ENCODE assay signal across 8 cellular contexts in the genomic region with DNA sequence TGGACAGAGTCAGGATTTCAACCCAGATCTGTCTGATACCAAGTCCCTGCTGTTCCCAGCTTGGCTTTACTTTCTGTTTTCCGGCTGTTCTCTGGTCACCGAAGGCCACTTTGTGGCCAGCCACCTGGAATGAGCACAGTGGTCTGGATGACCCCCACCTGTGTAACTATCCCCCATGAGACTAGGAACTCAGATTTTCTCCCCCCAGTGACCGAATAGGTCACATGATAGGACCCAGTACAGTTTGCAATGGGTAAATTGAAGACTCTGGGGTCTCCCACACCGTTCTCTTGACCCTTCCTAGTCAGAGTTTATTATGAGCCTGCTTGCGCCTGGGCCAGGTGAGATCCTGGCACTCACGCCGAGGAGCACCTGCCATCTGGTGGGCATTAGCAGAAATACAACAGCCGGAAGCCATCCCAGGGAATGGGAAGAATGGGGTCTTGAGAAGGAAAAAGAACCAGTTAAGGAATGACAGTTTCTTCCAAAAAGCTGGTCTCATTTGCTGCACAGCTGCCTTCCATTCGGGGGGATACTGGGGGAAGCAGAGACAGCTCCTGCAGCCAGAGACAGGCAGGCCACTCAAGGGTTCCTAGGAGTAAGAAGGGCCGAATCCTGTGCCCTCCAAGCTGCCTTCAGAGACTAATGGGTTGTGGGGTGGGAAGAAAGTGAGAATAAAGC. TPM values are rescaled to one million over a fixed set of nuclear protein-coding genes. Genes with fewer than 3 reads are reported as not detected.
DNase-seq lines count a peak whose midpoint lies in the region; ATAC-seq, FAIRE-seq and TF ChIP-seq lines count a peak whose summit lies in the region.

No MANE protein-coding gene starts in this region.

- no peaks in the 10 kb centered on the region for H3K36me3 ChIP-seq in neural cell (ENCODE audit: insufficient read depth, low read length)
- H3K36me3 ChIP-seq in aorta (ENCODE audit: control insufficient read depth in 1 of 2, insufficient read depth in 2 of 2, low read length in 1 of 2) = no peaks in the 10 kb centered on the region

- peak; percentile 87 for TF ChIP-seq RAD21 in neural cell (conservative IDR thresholded peaks at IDR 0.05)

- H3K4me3 ChIP-seq in epithelial cell of proximal tubule (ENCODE audit: low read depth, low read length) (no peak overlapping the region), neural cell (ENCODE audit: low read length) (no peak overlapping the region), aorta (ENCODE audit: low read length in 2 of 2) (no peak overlapping the region)

- no peaks in the 10 kb centered on the region for H3K4me1 ChIP-seq in aorta (ENCODE audit: control insufficient read depth in 1 of 2, insufficient read depth in 2 of 2, low read length in 2 of 2)

- WGBS in aorta, 2 donors = 27 to 28% methylated on average over 10 of the region's 10 CpGs

- no peak for FAIRE-seq in GM19239 (lab: Jason Lieb, UNC)

- H2AFZ ChIP-seq in neural cell (ENCODE audit: low read depth, low read length) = peak overlapping the region; percentile 41

- no peaks in the 10 kb centered on the region for H3F3A ChIP-seq in neural cell (ENCODE audit: insufficient read depth, low read length, poor library complexity, severe bottlenecking)

- TF ChIP-seq CTCF in epithelial cell of proximal tubule (conservative IDR thresholded peaks at IDR 0.05; ENCODE audit: low read depth, low read length) (peak; percentile 89), neural cell (IDR thresholded peaks at IDR 0.05; ENCODE audit: poor library complexity, severe bottlenecking) (peak; percentile 90)

- no peaks in the 10 kb centered on the region for H3K9me2 ChIP-seq in neural cell (ENCODE audit: insufficient read depth, low read length)

- no peaks in the 10 kb centered on the region for H3K79me2 ChIP-seq in neural cell (replicated peaks; ENCODE audit: insufficient read depth, low read length)

- no peak overlapping the region for H3K4me2 ChIP-seq in neural cell (ENCODE audit: low read length)

- no peak overlapping the region for H3K9ac ChIP-seq in neural cell (ENCODE audit: low read length)

- intact Hi-C loops in aorta (cut with DNase I) = loop anchor here (1.0 to 5.0 kb wide), 2 partner anchors 65 to 66 kb away; no protein-coding TSS in a partner anchor

- DNase-seq in AG08395 (ENCODE audit: low spot score) (peak; percentile 60), GM19239 (ENCODE audit: insufficient read length, low spot score) (peak; percentile 69), NCI-H69 (lab: John Stamatoyannopoulos, UW) (peak; percentile 76), epithelial cell of proximal tubule (ENCODE audit: low read depth) (no peak), aorta (no peak)
- peak; percentile 73 for DNase-seq in activated CD8-positive, alpha-beta memory T cell treated with anti-CD3 and anti-CD28 coated beads, Interleukin-2, amount 50 U/mL, for 48 hours

- no peak for TF ChIP-seq EP300 in neural cell (conservative IDR thresholded peaks at IDR 0.05; ENCODE audit: poor library complexity, severe bottlenecking)

- no peaks in the 10 kb centered on the region for H4K20me1 ChIP-seq in neural cell (ENCODE audit: insufficient read depth)

- H3K27ac ChIP-seq in neural cell (ENCODE audit: low read length) (no peak overlapping the region), aorta (ENCODE audit: low read depth in 1 of 2, low read length in 2 of 2) (no peak overlapping the region)

- ATAC-seq in aorta (ENCODE audit: low FRiP score) (peak; percentile 86), GM18517 (IDR thresholded peaks at IDR 0.05; ENCODE audit: unreplicated experiment) (no peak)

- H3K9me3 ChIP-seq in neural cell (ENCODE audit: low read length) (no peaks in the 10 kb centered on the region), aorta (ENCODE audit: control insufficient read depth, low read length) (no peaks in the 10 kb centered on the region)

- H3K27me3 ChIP-seq in neural cell (ENCODE audit: insufficient read depth, low read depth, low read length) (no peaks in the 10 kb centered on the region), aorta (ENCODE audit: control insufficient read depth in 1 of 2, insufficient read depth in 2 of 2, low read length in 1 of 2) (no peaks in the 10 kb centered on the region)

TF ChIP-seq in neural cell, 6 proteins besides CTCF, POLR2A, EP300 and RAD21:
- peak; percentile 93 for TF ChIP-seq SMC3 (conservative IDR thresholded peaks at IDR 0.05; ENCODE audit: poor library complexity)
- TF ChIP-seq, protein P1, sequence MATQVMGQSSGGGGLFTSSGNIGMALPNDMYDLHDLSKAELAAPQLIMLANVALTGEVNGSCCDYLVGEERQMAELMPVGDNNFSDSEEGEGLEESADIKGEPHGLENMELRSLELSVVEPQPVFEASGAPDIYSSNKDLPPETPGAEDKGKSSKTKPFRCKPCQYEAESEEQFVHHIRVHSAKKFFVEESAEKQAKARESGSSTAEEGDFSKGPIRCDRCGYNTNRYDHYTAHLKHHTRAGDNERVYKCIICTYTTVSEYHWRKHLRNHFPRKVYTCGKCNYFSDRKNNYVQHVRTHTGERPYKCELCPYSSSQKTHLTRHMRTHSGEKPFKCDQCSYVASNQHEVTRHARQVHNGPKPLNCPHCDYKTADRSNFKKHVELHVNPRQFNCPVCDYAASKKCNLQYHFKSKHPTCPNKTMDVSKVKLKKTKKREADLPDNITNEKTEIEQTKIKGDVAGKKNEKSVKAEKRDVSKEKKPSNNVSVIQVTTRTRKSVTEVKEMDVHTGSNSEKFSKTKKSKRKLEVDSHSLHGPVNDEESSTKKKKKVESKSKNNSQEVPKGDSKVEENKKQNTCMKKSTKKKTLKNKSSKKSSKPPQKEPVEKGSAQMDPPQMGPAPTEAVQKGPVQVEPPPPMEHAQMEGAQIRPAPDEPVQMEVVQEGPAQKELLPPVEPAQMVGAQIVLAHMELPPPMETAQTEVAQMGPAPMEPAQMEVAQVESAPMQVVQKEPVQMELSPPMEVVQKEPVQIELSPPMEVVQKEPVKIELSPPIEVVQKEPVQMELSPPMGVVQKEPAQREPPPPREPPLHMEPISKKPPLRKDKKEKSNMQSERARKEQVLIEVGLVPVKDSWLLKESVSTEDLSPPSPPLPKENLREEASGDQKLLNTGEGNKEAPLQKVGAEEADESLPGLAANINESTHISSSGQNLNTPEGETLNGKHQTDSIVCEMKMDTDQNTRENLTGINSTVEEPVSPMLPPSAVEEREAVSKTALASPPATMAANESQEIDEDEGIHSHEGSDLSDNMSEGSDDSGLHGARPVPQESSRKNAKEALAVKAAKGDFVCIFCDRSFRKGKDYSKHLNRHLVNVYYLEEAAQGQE (IDR thresholded peaks at IDR 0.05; ENCODE audit: borderline replicate concordance) = no peak
TF ChIP-seq in neural cell: peak in this region for 1.

RNA-seq across cellular contexts. Expression of gene PHYHD1, which starts 7.1 kb away (rescaled TPM):
- total RNA-seq in epithelial cell of proximal tubule (21.2 and 22.5 TPM in 2 replicates), aorta (10 to 100 TPM; 20.5 to 33.0 TPM)
- polyA plus RNA-seq in neural cell (not detected in 2 replicates), aorta (10 to 100 TPM; 16.7 to 68.9 TPM)
- 0.97 TPM in 1 of 2 replicates, not detected in the other for polyA minus RNA-seq in neural cell

RNA-seq across cellular contexts. Expression of gene DOLK, which starts 19.5 kb away (rescaled TPM):
- total RNA-seq in epithelial cell of proximal tubule (12.7 and 26.1 TPM in 2 replicates), aorta (10 to 100 TPM in 1 of 2 donors, 1 to 10 TPM in 1; 8.4 to 10.5 TPM)
- polyA plus RNA-seq in neural cell (11.3 and 14.4 TPM in 2 replicates), aorta (10 to 100 TPM in 1 of 2 donors, 1 to 10 TPM in 1; 4.3 to 10.7 TPM)
- 22.9 and 28.7 TPM in 2 replicates for polyA minus RNA-seq in neural cell

RNA-seq across cellular contexts. Expression of gene NUP188, which starts 19.6 kb away (rescaled TPM):
- total RNA-seq in epithelial cell of proximal tubule = 37.6 and 67.3 TPM in 2 replicates
- polyA plus RNA-seq in neural cell = 21.2 and 24.0 TPM in 2 replicates
- polyA minus RNA-seq in neural cell = 49.7 and 62.0 TPM in 2 replicates
- total RNA-seq in aorta = 10 to 100 TPM; 37.1 to 44.5 TPM
- 10 to 100 TPM in 1 of 2 donors, 1 to 10 TPM in 1; 4.9 to 14.4 TPM for polyA plus RNA-seq in aorta

RNA-seq across cellular contexts. Expression of gene LRRC8A, which starts 45.9 kb away (rescaled TPM):
- 98.2 and 104 TPM in 2 replicates for total RNA-seq in epithelial cell of proximal tubule
- polyA plus RNA-seq in neural cell = 11.6 and 15.6 TPM in 2 replicates
- polyA minus RNA-seq in neural cell = 40.6 and 40.9 TPM in 2 replicates
- 100 to 1,000 TPM in 1 of 2 donors, 10 to 100 TPM in 1; 63.8 to 100 TPM for total RNA-seq in aorta
- 10 to 100 TPM; 14.3 to 41.3 TPM for polyA plus RNA-seq in aorta

RNA-seq across cellular contexts. Expression of gene KYAT1, which starts 46.1 kb away (rescaled TPM):
- total RNA-seq in epithelial cell of proximal tubule (18.9 and 21.0 TPM in 2 replicates), aorta (1 to 10 TPM; 7.5 to 9.5 TPM)
- polyA plus RNA-seq in neural cell (22.6 and 24.4 TPM in 2 replicates), aorta (10 to 100 TPM in 1 of 2 donors, 1 to 10 TPM in 1; 4.5 to 11.4 TPM)
- polyA minus RNA-seq in neural cell = 9.7 and 10.3 TPM in 2 replicates

Comparison
In these comparisons a context has a peak if more than half of its experiments do, and no peak if none do; other contexts are left out.
1. DNase-seq: peak in AG08395 (single experiment), GM19239 (single experiment), NCI-H69 (single experiment) and activated CD8-positive, alpha-beta memory T cell treated with anti-CD3 and anti-CD28 coated beads, Interleukin-2, amount 50 U/mL, for 48 hours (single experiment); none in epithelial cell of proximal tubule (single experiment) and aorta (0 of 2).